In genomic region chr2:74454654-74455511, GRCh38 we compare ENCODE assay signal across 8 cellular contexts. TPM values are rescaled to one million over a fixed set of nuclear protein-coding genes. Genes with fewer than 3 reads are reported as not detected.
A peak's percentile ranks its signal among the peaks of the same experiment; 100 is the strongest.
DNase-seq lines count a peak whose midpoint lies in the region; ATAC-seq and TF ChIP-seq lines count a peak whose summit lies in the region.

INO80B (plus strand) TSS chr2:74455087; CDS start chr2:74455117, 30 bp downstream.

- peak within 1 kb of the TSS; percentile 92 for H3K27ac Mint-ChIP-seq in T-helper 2 cell treated with Interferon-gamma antibody and Interleukin-4, amounts not matched to agents 5 μg/mL and 100 μg/mL, for 36 hours

- WGBS in aorta, 2 donors: 1% methylated on average over 40 of the region's 40 CpGs

- peak within 1 kb of the TSS; percentile 93 for H3K4me3 Mint-ChIP-seq in T-helper 2 cell treated with Interferon-gamma antibody and Interleukin-4, amounts not matched to agents 5 μg/mL and 100 μg/mL, for 36 hours

- peaks cover 14% of the 10 kb centered on the region for H3K36me3 Mint-ChIP-seq in T-helper 2 cell treated with Interferon-gamma antibody and Interleukin-4, amounts not matched to agents 5 μg/mL and 100 μg/mL, for 36 hours (ENCODE audit: low read depth)

- ATAC-seq in GM18499 (IDR thresholded peaks at IDR 0.05; ENCODE audit: insufficient read depth, unreplicated experiment) (peak; percentile 45), HG02970 (IDR thresholded peaks at IDR 0.05; ENCODE audit: low FRiP score, unreplicated experiment) (peak; percentile 44), aorta (ENCODE audit: low FRiP score) (peak; percentile 91)

- H3K27me3 ChIP-seq in ascending aorta (no peaks in the 10 kb centered on the region), right atrium auricular region (no peaks in the 10 kb centered on the region), aorta (ENCODE audit: control insufficient read depth in 1 of 2, insufficient read depth in 2 of 2, low read length in 1 of 2) (no peaks in the 10 kb centered on the region)

- TF ChIP-seq CTCF in ascending aorta (IDR thresholded peaks at IDR 0.05) (no peak), right atrium auricular region (IDR thresholded peaks at IDR 0.05) (no peak)

- no peaks in the 10 kb centered on the region for H3K9me3 ChIP-seq in ascending aorta
- H3K9me3 ChIP-seq in right atrium auricular region: no peaks in the 10 kb centered on the region
- H3K9me3 ChIP-seq in aorta (ENCODE audit: control insufficient read depth, low read length): no peaks in the 10 kb centered on the region

- no peaks in the 10 kb centered on the region for H3K9me3 Mint-ChIP-seq in T-helper 2 cell treated with Interferon-gamma antibody and Interleukin-4, amounts not matched to agents 5 μg/mL and 100 μg/mL, for 36 hours

- no peaks in the 10 kb centered on the region for H3K36me3 ChIP-seq in ascending aorta
- no peaks in the 10 kb centered on the region for H3K36me3 ChIP-seq in right atrium auricular region
- no peaks in the 10 kb centered on the region for H3K36me3 ChIP-seq in aorta (ENCODE audit: control insufficient read depth in 1 of 2, insufficient read depth in 2 of 2, low read length in 1 of 2)

- H3K4me1 Mint-ChIP-seq in T-helper 2 cell treated with Interferon-gamma antibody and Interleukin-4, amounts not matched to agents 5 μg/mL and 100 μg/mL, for 36 hours (ENCODE audit: low read depth): peaks cover 52% of the 10 kb centered on the region

- H3K27ac ChIP-seq in ascending aorta (peak within 1 kb of the TSS in 1 of 2 donors; percentile 78), right atrium auricular region (peak within 1 kb of the TSS; percentile 52 to 72), aorta (ENCODE audit: low read depth in 1 of 2, low read length in 2 of 2) (no peak within 1 kb of the TSS)

- no peaks in the 10 kb centered on the region for H3K27me3 Mint-ChIP-seq in T-helper 2 cell treated with Interferon-gamma antibody and Interleukin-4, amounts not matched to agents 5 μg/mL and 100 μg/mL, for 36 hours (ENCODE audit: low read depth)

- H3K4me3 ChIP-seq in ascending aorta (peak within 1 kb of the TSS; percentile 82 to 83), right atrium auricular region (peak within 1 kb of the TSS; percentile 55 to 70), aorta (ENCODE audit: low read length in 2 of 2) (peak within 1 kb of the TSS; percentile 45 to 58)

- intact Hi-C loops in ascending aorta (cut with DNase I): loop anchor here (1.0 to 10.0 kb wide), 8 partner anchors 28 to 1900 kb away; partner anchors contain the start of genes C2orf81, CCT7, PCGF1 and PRADC1
- intact Hi-C loops in aorta (cut with DNase I): loop anchor here (2.0 kb wide), 1 partner anchor 28 kb away; the partner anchor contains the start of genes CCDC142 (in 2 of the 2) and TTC31 (in 2 of the 2)

- DNase-seq in NCI-H1930 (lab: John Stamatoyannopoulos, UW): peak; percentile 93 to 97
- DNase-seq in T-helper 2 cell treated with Interferon-gamma antibody and Interleukin-4, amounts not matched to agents 5 μg/mL and 100 μg/mL, for 36 hours (ENCODE audit: low spot score): peak; percentile 98
- DNase-seq in ascending aorta (ENCODE audit: low spot score in 2 of 2): peak; percentile 85 to 98
- DNase-seq in right atrium auricular region (ENCODE audit: low spot score): peak; percentile 98
- peak; percentile 98 for DNase-seq in putamen (ENCODE audit: low spot score)
- peak; percentile 96 to 97 for DNase-seq in aorta

- H3K4me1 ChIP-seq in ascending aorta (peaks cover 7 to 31% of the 10 kb centered on the region in 2 donors), right atrium auricular region (peaks cover 0 to 41% of the 10 kb centered on the region in 2 donors), aorta (ENCODE audit: control insufficient read depth in 1 of 2, insufficient read depth in 2 of 2, low read length in 2 of 2) (peaks cover 2 to 3% of the 10 kb centered on the region in 2 donors)

RNA-seq across cellular contexts. Expression of gene INO80B, which starts in this region (rescaled TPM):
- 79.4 TPM for total RNA-seq in ascending aorta
- 10 to 100 TPM; 10.4 to 14.6 TPM for total RNA-seq in right atrium auricular region
- 10 to 100 TPM; 29.3 to 38.2 TPM for total RNA-seq in aorta
- 10 to 100 TPM; 18.2 to 60.9 TPM for polyA plus RNA-seq in aorta

Comparison
In these comparisons a context has a peak if more than half of its experiments do, and no peak if none do; other contexts are left out.
1. H3K27ac ChIP-seq: peak in right atrium auricular region (2 of 2); none in aorta (0 of 2).
2. Peak in every context shown above with its lines, with median percentiles within 50 percentile points of each other: ATAC-seq, DNase-seq and H3K4me3 ChIP-seq.